8 cellular contexts compared by ENCODE assay signal in genomic region chr14:102063092-102063807, GRCh38. TPM values are rescaled to one million over a fixed set of nuclear protein-coding genes. Genes with fewer than 3 reads are reported as not detected.
A peak's percentile ranks its signal among the peaks of the same experiment; 100 is the strongest.
DNase-seq lines count a peak whose midpoint lies in the region; ATAC-seq and TF ChIP-seq lines count a peak whose summit lies in the region.

No MANE protein-coding gene starts in this region.

- no peaks in the 10 kb centered on the region for H3K36me3 ChIP-seq in lower lobe of right lung

- H3K4me3 ChIP-seq in lower lobe of right lung = peak overlapping the region; percentile 16

- ATAC-seq in HG02884 (IDR thresholded peaks at IDR 0.05; ENCODE audit: unreplicated experiment) (peak; percentile 43), lower lobe of right lung (peak; percentile 95 to 97)

- H3K27ac ChIP-seq in lower lobe of right lung = peak overlapping the region; percentile 34

- TF ChIP-seq CTCF in lower lobe of right lung (IDR thresholded peaks at IDR 0.05) = peak; percentile 38

- peaks cover 13% of the 10 kb centered on the region for H3K4me1 ChIP-seq in lower lobe of right lung

- intact Hi-C loops in lower lobe of right lung (cut with DNase I) = no loop called here

- H3K9me3 ChIP-seq in lower lobe of right lung = no peaks in the 10 kb centered on the region

- peak; percentile 70 for DNase-seq in DMS114 treated with DMSO at 0.1 percent for 48 hours (lab: John Stamatoyannopoulos, UW; ENCODE audit: unreplicated experiment)
- DNase-seq in NCI-H526 treated with DMSO at 0.1 percent for 48 hours (lab: John Stamatoyannopoulos, UW) = peak; percentile 63
- DNase-seq in activated CD4-positive, alpha-beta T cell treated with anti-CD3 and anti-CD28 coated beads, Interleukin-2, amount 50 U/mL, for 4 hours = peak; percentile 46 to 50
- DNase-seq in ecto neural progenitor cell (ENCODE audit: low spot score) = peak; percentile 77
- DNase-seq in lower lobe of right lung = peak; percentile 88
- peak; percentile 26 for DNase-seq in stimulated activated CD8-positive, alpha-beta memory T cell treated with anti-CD3 and anti-CD28 coated beads, Interleukin-12 subunit alpha, Interleukin-12 subunit beta, amount 100 ng/mL, for 24 hours (ENCODE audit: extremely low read depth)
- no peak for DNase-seq in NCI-H2029 treated with DMSO at 0.1 percent for 48 hours (lab: John Stamatoyannopoulos, UW)

- H3K27me3 ChIP-seq in lower lobe of right lung (ENCODE audit: low read depth) = no peaks in the 10 kb centered on the region

RNA-seq across cellular contexts. Expression of gene HSP90AA1, which starts 23.6 kb away (rescaled TPM):
- total RNA-seq in lower lobe of right lung = 540 TPM
